In the genomic region with DNA sequence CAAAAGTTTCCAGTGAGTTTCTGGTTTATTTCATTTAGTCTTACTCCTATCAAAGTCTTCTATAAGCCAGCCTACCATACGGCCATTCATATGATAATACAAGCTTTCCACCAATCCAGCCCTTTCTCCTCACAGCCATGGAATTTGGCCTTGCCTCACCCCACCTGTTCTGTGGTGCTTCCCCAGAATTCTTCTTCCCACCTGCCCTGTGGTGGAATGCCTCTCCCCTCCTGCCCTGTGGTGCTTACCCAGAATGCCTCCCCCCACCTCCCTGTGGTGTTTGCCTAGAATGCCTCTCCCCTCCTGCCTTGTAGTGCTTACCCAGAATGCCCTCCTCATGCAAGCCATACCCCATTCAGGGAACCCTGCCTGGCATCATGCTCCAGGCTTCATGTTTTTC, we compare ENCODE assay signal across 1 cellular context.
TF ChIP-seq lines count a peak whose summit lies in the region.

No MANE protein-coding gene starts in this region.

TF ChIP-seq in H1, 55 proteins besides CTCF, POLR2A, EP300 and RAD21:
- TF ChIP-seq TEAD4 (IDR thresholded peaks at IDR 0.05; ENCODE audit: low read depth, low read length) (peak; percentile 93), TCF12 (IDR thresholded peaks at IDR 0.05; ENCODE audit: low read depth, low read length) (peak; percentile 90), CHD2 (IDR thresholded peaks at IDR 0.05; ENCODE audit: low read length) (no peak), E2F6 (IDR thresholded peaks at IDR 0.05) (peak; percentile 74), BCL11A (IDR thresholded peaks at IDR 0.05; ENCODE audit: low read depth in 2 of 2, low read length in 2 of 2) (no peak), ZNF274 (IDR thresholded peaks at IDR 0.05; ENCODE audit: borderline replicate concordance, extremely low read depth, low read length) (no peak), EGR1 (IDR thresholded peaks at IDR 0.05; ENCODE audit: borderline replicate concordance, low read depth, low read length) (no peak), SP1 (IDR thresholded peaks at IDR 0.05; ENCODE audit: low read depth, low read length) (peak; percentile 55; the same call in 1 of the 2 replicates)
- TF ChIP-seq, protein P1, sequence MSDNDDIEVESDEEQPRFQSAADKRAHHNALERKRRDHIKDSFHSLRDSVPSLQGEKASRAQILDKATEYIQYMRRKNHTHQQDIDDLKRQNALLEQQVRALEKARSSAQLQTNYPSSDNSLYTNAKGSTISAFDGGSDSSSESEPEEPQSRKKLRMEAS (IDR thresholded peaks at IDR 0.05): peak; percentile 89
TF ChIP-seq in H1: peak in this region for 5.
